15 cellular contexts compared by ENCODE assay signal in the genomic region with DNA sequence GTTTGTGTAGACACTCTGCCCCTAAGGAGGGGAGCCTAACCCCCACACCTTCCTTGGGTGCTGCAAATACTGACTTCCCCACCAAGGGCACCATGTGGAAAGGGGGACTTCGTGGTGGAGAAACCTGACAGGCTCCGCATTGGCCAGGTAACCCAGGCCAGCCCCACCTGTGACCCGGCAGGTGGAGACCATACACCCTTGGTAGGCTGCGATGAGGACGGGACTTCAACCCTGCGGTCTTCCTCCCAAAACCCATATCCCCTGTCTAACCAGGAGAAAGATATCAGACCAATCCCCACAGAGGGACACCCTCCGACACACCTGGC. TPM values are rescaled to one million over a fixed set of nuclear protein-coding genes. Genes with fewer than 3 reads are reported as not detected.
DNase-seq lines count a peak whose midpoint lies in the region; ATAC-seq, FAIRE-seq and TF ChIP-seq lines count a peak whose summit lies in the region.
"Had no signal": no experiment of that assay in that cellular context is flagged by ENCODE, and none has a peak within 500 bp of the region (broad histone marks: within the 10 kb centered on the region; RNA-seq: fewer than 3 reads in every experiment).

No MANE protein-coding gene starts in this region.

- peak overlapping the region in 1 of 2 donors; percentile 7 for H3K9ac ChIP-seq in kidney (ENCODE audit: low read length in 2 of 2)

- H3K36me3 ChIP-seq in kidney (ENCODE audit: control insufficient read depth in 1 of 2, insufficient read depth in 2 of 2, low read length in 2 of 2) (no peaks in the 10 kb centered on the region), small intestine (ENCODE audit: control insufficient read depth in 2 of 2, insufficient read depth in 2 of 2, low read length in 2 of 2) (no peaks in the 10 kb centered on the region)

- WGBS in small intestine, 3 donors: 31 to 75% (median 37%) methylated on average over 7 of the region's 7 CpGs

- ATAC-seq in left colon: no peak
- ATAC-seq in GM21447 (IDR thresholded peaks at IDR 0.05; ENCODE audit: unreplicated experiment): no peak
- ATAC-seq: activated naive CD4-positive, alpha-beta T cell treated with anti-CD3 and anti-CD28 coated beads, Interleukin-2, amount 50 U/mL, for 72 hours; GM12878; WTC11 had no signal

- peaks cover 21 to 27% of the 10 kb centered on the region in 2 donors for H3K4me1 ChIP-seq in kidney (ENCODE audit: control insufficient read depth in 1 of 2, insufficient read depth in 1 of 2, low read depth in 1 of 2, low read length in 2 of 2)
- peaks cover 2 to 8% of the 10 kb centered on the region in 2 donors for H3K4me1 ChIP-seq in small intestine (ENCODE audit: control insufficient read depth in 2 of 2, insufficient read depth in 1 of 2, low read depth in 1 of 2, low read length in 1 of 2)

- H3K9me3 ChIP-seq in kidney (ENCODE audit: control insufficient read depth in 1 of 2, low read length in 2 of 2) (no peaks in the 10 kb centered on the region), small intestine (ENCODE audit: control insufficient read depth, low read depth) (no peaks in the 10 kb centered on the region)
- H3K9me3 ChIP-seq: testis had no signal

- CTCF ChIA-PET in RWPE1 (lab: Yijun Ruan, JAX): no interaction called here

- peak overlapping the region; percentile 81 for H3K27ac ChIP-seq in C4-2B
- H3K27ac ChIP-seq in RWPE1: peak overlapping the region; percentile 100
- H3K27ac ChIP-seq in kidney (ENCODE audit: low read depth in 2 of 2, low read length in 2 of 2): peak overlapping the region; percentile 88 to 91
- H3K27ac ChIP-seq in small intestine (ENCODE audit: low read depth in 1 of 2, low read length in 1 of 2): peak overlapping the region; percentile 57 to 96

- POLR2A ChIA-PET in RWPE1 (lab: Yijun Ruan, JAX; ENCODE audit: low non-redundant PET): no interaction called here

- FAIRE-seq in kidney (lab: Jason Lieb, UNC): no peak
- no peak for FAIRE-seq in small intestine (lab: Jason Lieb, UNC)
- FAIRE-seq: GM12878 had no signal

- TF ChIP-seq CTCF in C4-2B (conservative IDR thresholded peaks at IDR 0.05) (no peak), RWPE1 (conservative IDR thresholded peaks at IDR 0.05; ENCODE audit: low read depth) (no peak), kidney (IDR thresholded peaks at IDR 0.05; ENCODE audit: borderline replicate concordance, extremely low read depth, insufficient read depth) (no peak)

- intact Hi-C loops in kidney (cut with DNase I) (no loop called here), left colon (cut with DNase I, micrococcal nuclease) (no loop called here)

- H3K4me3 ChIP-seq in kidney (ENCODE audit: low read length in 2 of 2): no peak overlapping the region
- H3K4me3 ChIP-seq in small intestine (ENCODE audit: low read depth in 1 of 2, low read length in 2 of 2): no peak overlapping the region
- H3K4me3 ChIP-seq: GM12878, testis had no signal

- no peaks in the 10 kb centered on the region for H3K27me3 ChIP-seq in small intestine (ENCODE audit: control insufficient read depth in 2 of 2, insufficient read depth in 2 of 2, low read length in 2 of 2)
- H3K27me3 ChIP-seq: testis had no signal

- DNase-seq in RWPE1 (ENCODE audit: low spot score) (no peak), kidney (no peak), small intestine (no peak), NCI-H2227 treated with DMSO at 0.1 percent for 48 hours (lab: John Stamatoyannopoulos, UW) (no peak), DMS114 treated with DMSO at 0.1 percent for 48 hours (lab: John Stamatoyannopoulos, UW; ENCODE audit: unreplicated experiment) (no peak), left colon (no peak)
- DNase-seq: activated CD8-positive, alpha-beta memory T cell treated with anti-CD3 and anti-CD28 coated beads, Interleukin-2, amount 50 U/mL, for 48 hours; central memory CD4-positive, alpha-beta T cell; glutamatergic neuron had no signal

RNA-seq across cellular contexts. Expression of a gene that starts 15.1 kb away (rescaled TPM):
- 160 TPM for total RNA-seq in kidney
- polyA plus RNA-seq in kidney (ENCODE audit: insufficient read depth, low read depth, low replicate concordance): 69.7 TPM
- polyA plus RNA-seq in small intestine: 100 to 1,000 TPM; 111 to 148 (median 146) TPM
- 100 to 1,000 TPM; 165 to 166 TPM for total RNA-seq in left colon

RNA-seq across cellular contexts. Expression of a gene that starts 28.8 kb away (rescaled TPM):
- total RNA-seq in kidney (9.2 TPM), left colon (10 to 100 TPM in 1 of 2 donors, 1 to 10 TPM in 1; 5.2 to 10.0 TPM)
- polyA plus RNA-seq in kidney (ENCODE audit: insufficient read depth, low read depth, low replicate concordance) (1.0 TPM), small intestine (10 to 100 TPM in 1 of 3 donors, 1 to 10 TPM in 2; 3.4 to 10.8 (median 6.5) TPM)
- polyA plus RNA-seq: GM12878 had no signal

RNA-seq across cellular contexts. Expression of a gene that starts 45.0 kb away (rescaled TPM):
- total RNA-seq in kidney (87.5 TPM), left colon (100 to 1,000 TPM in 1 of 2 donors, 10 to 100 TPM in 1; 78.5 to 127 TPM)
- polyA plus RNA-seq in kidney (ENCODE audit: insufficient read depth, low read depth, low replicate concordance) (15.4 TPM), small intestine (10 to 100 TPM; 14.0 to 81.9 (median 38.2) TPM)
- total RNA-seq: GM12878 had no signal

RNA-seq across cellular contexts. Expression of a gene that starts 59.7 kb away (rescaled TPM):
- total RNA-seq in kidney (85.7 TPM), left colon (100 to 1,000 TPM; 112 to 168 TPM)
- polyA plus RNA-seq in kidney (ENCODE audit: insufficient read depth, low read depth, low replicate concordance) (28.8 TPM), small intestine (10 to 100 TPM in 1 of 3 donors, 1 to 10 TPM in 2; 5.4 to 33.2 (median 7.8) TPM)
